Comparison of ENCODE assay signal across 14 cellular contexts in genomic region chr15:57652481-57652880, GRCh38.
"Had no signal": no experiment of that assay in that cellular context is flagged by ENCODE, and none has a peak within 500 bp of the region (broad histone marks: within the 10 kb centered on the region; RNA-seq: fewer than 3 reads in every experiment).

No MANE protein-coding gene starts in this region.

- H3K4me1 ChIP-seq: tibial artery had no signal

- ATAC-seq: lower lobe of right lung had no signal

- H3K36me3 ChIP-seq: lower lobe of right lung, tibial artery had no signal

- DNase-seq: activated B cell treated with CpG ODN at 0.5 μM for 24 hours; activated CD4-positive, alpha-beta memory T cell treated with anti-CD3 and anti-CD28 coated beads for 36 hours; activated CD4-positive, alpha-beta T cell treated with anti-CD3 and anti-CD28 coated beads for 48 hours; activated naive CD4-positive, alpha-beta T cell treated with anti-CD3 and anti-CD28 coated beads for 36 hours; activated naive CD8-positive, alpha-beta T cell treated with anti-CD3 and anti-CD28 coated beads, Interleukin-2, amount 10 ng/mL, durations not matched to agents 7 days and 5 days; activated T-cell treated with anti-CD3 and anti-CD28 coated beads, Interleukin-2, amount 50 U/mL, for 48 hours; amniotic stem cell; effector CD4-positive, alpha-beta T cell; foreskin fibroblast; lower lobe of right lung; stimulated activated CD4-positive, alpha-beta T cell treated with anti-CD3 and anti-CD28 coated beads, Interleukin-4, amount 100 ng/mL, for 24 hours; stimulated activated naive CD4-positive, alpha-beta T cell treated with Interleukin-2 at 50 U/mL for 16 hours; T1000; tibial artery had no signal

- H3K27me3 ChIP-seq: tibial artery had no signal

- H3K27ac ChIP-seq: lower lobe of right lung, tibial artery had no signal

- H3K9me3 ChIP-seq: lower lobe of right lung, tibial artery had no signal

- H3K4me3 ChIP-seq: lower lobe of right lung, tibial artery had no signal
